In the genomic region with DNA sequence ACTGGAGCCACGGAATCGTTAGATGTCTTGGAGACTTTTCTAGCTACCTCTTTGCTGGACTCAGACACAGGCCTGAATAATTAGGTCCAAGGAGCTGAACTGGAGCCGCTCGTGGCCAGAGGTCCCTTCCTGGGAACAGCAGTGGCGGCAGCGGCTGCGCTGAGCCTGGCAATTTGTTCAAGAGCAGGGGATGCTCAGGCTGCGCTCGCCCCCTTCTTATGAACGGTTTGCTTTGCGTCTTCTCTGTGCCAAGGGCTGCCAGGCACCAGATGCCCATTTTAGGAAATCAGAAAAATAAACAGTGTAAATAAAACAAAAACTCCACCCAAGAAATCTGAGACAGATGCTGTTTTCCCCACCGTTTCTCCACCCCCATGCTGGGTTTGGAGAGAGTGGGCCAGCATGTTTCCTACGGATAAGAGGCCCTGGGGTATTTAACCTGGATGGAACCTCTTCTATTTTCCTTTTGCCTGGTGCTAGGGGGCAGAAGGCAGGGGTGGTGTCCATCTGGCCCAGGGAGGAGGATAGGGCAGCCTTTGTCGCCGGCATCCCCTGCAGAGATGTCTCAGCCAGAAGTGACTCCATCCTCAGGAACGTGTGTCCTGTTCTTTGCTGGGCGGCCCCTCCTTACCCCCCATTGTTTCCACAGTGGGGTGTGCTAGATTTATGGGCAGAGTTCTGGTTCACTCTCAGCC, we compare ENCODE assay signal across 12 cellular contexts.
DNase-seq lines count a peak whose midpoint lies in the region; ATAC-seq, FAIRE-seq and TF ChIP-seq lines count a peak whose summit lies in the region.
"Had no signal": no experiment of that assay in that cellular context is flagged by ENCODE, and none has a peak within 500 bp of the region (broad histone marks: within the 10 kb centered on the region; RNA-seq: fewer than 3 reads in every experiment).

No MANE protein-coding gene starts in this region.

- H3K79me1 ChIP-seq in neuronal stem cell (ENCODE audit: low read depth, low read length): no peaks in the 10 kb centered on the region

- no peak for FAIRE-seq in GM12891 (lab: Jason Lieb, UNC)

- H3K18ac ChIP-seq in neuronal stem cell (ENCODE audit: low read length): peak overlapping the region; percentile 97

- no peak for ATAC-seq in GM21576 (IDR thresholded peaks at IDR 0.05; ENCODE audit: unreplicated experiment)

- no peaks in the 10 kb centered on the region for H3K36me3 ChIP-seq in adipocyte (ENCODE audit: control insufficient read depth, insufficient read depth, low read length, severe bottlenecking)
- H3K36me3 ChIP-seq in neuronal stem cell (replicated peaks in 1 of 2; ENCODE audit: control insufficient read depth in 2 of 2, insufficient read depth in 2 of 2, low read length in 2 of 2): no peaks in the 10 kb centered on the region
- no peaks in the 10 kb centered on the region for H3K36me3 ChIP-seq in BE2C
- H3K36me3 ChIP-seq: cardiac muscle cell had no signal

- intact Hi-C loops in lower leg skin (cut with DNase I; ENCODE audit: low total_unique reads): no loop called here

- H3K9ac ChIP-seq in adipocyte (ENCODE audit: low read length) (peak overlapping the region; percentile 65), neuronal stem cell (ENCODE audit: low read depth, low read length, poor library complexity) (no peak overlapping the region)

- H3K4me1 ChIP-seq in adipocyte (ENCODE audit: control insufficient read depth, insufficient read depth, low read length) (peaks cover 31% of the 10 kb centered on the region), neuronal stem cell (ENCODE audit: control insufficient read depth in 2 of 2, insufficient read depth in 1 of 2, low read depth in 1 of 2, low read length in 2 of 2) (peaks cover 7 to 15% of the 10 kb centered on the region in 2 donors), BE2C (peaks cover 8% of the 10 kb centered on the region)

- H3K27me3 ChIP-seq in adipocyte (replicated peaks; ENCODE audit: control insufficient read depth, insufficient read depth, low read length): no peaks in the 10 kb centered on the region
- H3K27me3 ChIP-seq in neuronal stem cell (ENCODE audit: control insufficient read depth in 3 of 3, insufficient read depth in 3 of 3, low read depth in 1 of 3, low read length in 3 of 3): no peaks in the 10 kb centered on the region
- H3K27me3 ChIP-seq in BE2C: no peaks in the 10 kb centered on the region
- H3K27me3 ChIP-seq: cardiac muscle cell, stomach had no signal

- H4K91ac ChIP-seq in neuronal stem cell (ENCODE audit: low read depth, low read length, poor library complexity): no peak overlapping the region

- H3K14ac ChIP-seq in neuronal stem cell (ENCODE audit: low read length): no peak overlapping the region

- WGBS in neuronal stem cell (ENCODE audit: extremely low coverage in 2 of 2, insufficient read length in 2 of 2, insufficient replicate concordance in 1 of 2), 2 donors: no CpG with 5 or more reads among the region's 17 CpGs
- WGBS in lower leg skin, 2 donors: 67 to 71% methylated on average over 17 of the region's 17 CpGs

- TF ChIP-seq POLR2A in lower leg skin (IDR thresholded peaks at IDR 0.05): no peak
- no peak for TF ChIP-seq POLR2A in GM12891 (IDR thresholded peaks at IDR 0.05; ENCODE audit: low read depth, low read length)

- peak overlapping the region; percentile 73 for H2AK5ac ChIP-seq in neuronal stem cell (ENCODE audit: low read depth, low read length)

- no peak overlapping the region for H2BK5ac ChIP-seq in neuronal stem cell (ENCODE audit: low read length)

- peak; percentile 33 for DNase-seq in DMS79 (lab: John Stamatoyannopoulos, UW)
- peak; percentile 63 for DNase-seq in NCI-H1694 (lab: John Stamatoyannopoulos, UW)
- DNase-seq in adipocyte (ENCODE audit: low read depth): peak; percentile 55
- DNase-seq in neuronal stem cell (ENCODE audit: low spot score): no peak
- no peak for DNase-seq in lower leg skin (ENCODE audit: low spot score in 2 of 2)
- DNase-seq in GM12891 (ENCODE audit: insufficient read length, low spot score): no peak
- DNase-seq in BE2C: no peak
- DNase-seq: activated CD4-positive, alpha-beta T cell treated with anti-CD3 and anti-CD28 coated beads, Interleukin-2, amount 50 U/mL, for 1 hour; activated effector memory CD4-positive, alpha-beta T cell treated with anti-CD3 and anti-CD28 coated beads, Interleukin-2, amount 50 U/mL, for 16 hours had no signal

- TF ChIP-seq CTCF in lower leg skin (IDR thresholded peaks at IDR 0.05) (no peak), BE2C (IDR thresholded peaks at IDR 0.05; ENCODE audit: low read depth, low read length) (no peak)

- H3K23ac ChIP-seq in neuronal stem cell (ENCODE audit: low read depth, low read length, poor library complexity): no peak overlapping the region

- no peak overlapping the region for H3K4me2 ChIP-seq in neuronal stem cell (ENCODE audit: insufficient read depth, low read length, poor library complexity, severe bottlenecking)

- H3K4me3 ChIP-seq in adipocyte (ENCODE audit: low read length): no peak overlapping the region
- no peak overlapping the region for H3K4me3 ChIP-seq in neuronal stem cell (ENCODE audit: low read length in 2 of 2)
- no peak overlapping the region for H3K4me3 ChIP-seq in lower leg skin (ENCODE audit: low read depth, poor library complexity, severe bottlenecking)
- H3K4me3 ChIP-seq in BE2C (ENCODE audit: low read depth, low read length): no peak overlapping the region
- H3K4me3 ChIP-seq: cardiac muscle cell, stomach had no signal

- no peak overlapping the region for H3K27ac ChIP-seq in neuronal stem cell (replicated peaks; ENCODE audit: low read length)
- H3K27ac ChIP-seq: cardiac muscle cell had no signal

- no peak overlapping the region for H2BK15ac ChIP-seq in neuronal stem cell (ENCODE audit: low read length)

- peaks cover under 1% of the 10 kb centered on the region for H3K9me3 ChIP-seq in adipocyte (ENCODE audit: control insufficient read depth, low read length)
- peaks cover 0 to 4% of the 10 kb centered on the region in 2 donors for H3K9me3 ChIP-seq in neuronal stem cell (replicated peaks in 1 of 2; ENCODE audit: control insufficient read depth in 2 of 2, insufficient read depth in 1 of 2, low read depth in 1 of 2, low read length in 2 of 2)
- peaks cover 2% of the 10 kb centered on the region for H3K9me3 ChIP-seq in BE2C
- H3K9me3 ChIP-seq: stomach had no signal

- no peak overlapping the region for H2BK12ac ChIP-seq in neuronal stem cell (ENCODE audit: low read length)

- H2BK120ac ChIP-seq in neuronal stem cell (ENCODE audit: low read depth, low read length): no peak overlapping the region

- H3K4ac ChIP-seq in neuronal stem cell (ENCODE audit: low read length): no peak overlapping the region

- H4K8ac ChIP-seq in neuronal stem cell (ENCODE audit: low read depth, low read length): peak overlapping the region; percentile 95

- H2AFZ ChIP-seq in neuronal stem cell (ENCODE audit: low read length): no peak overlapping the region

TF ChIP-seq in GM12891, 5 proteins besides CTCF, POLR2A, EP300 and RAD21:
- TF ChIP-seq POU2F2 (IDR thresholded peaks at IDR 0.05; ENCODE audit: low read depth, low read length) (no peak), SPI1 (IDR thresholded peaks at IDR 0.05; ENCODE audit: low read depth, low read length) (no peak), PAX5 (IDR thresholded peaks at IDR 0.05; ENCODE audit: insufficient read depth, low read length, severe bottlenecking) (no peak), TAF1 (IDR thresholded peaks at IDR 0.05; ENCODE audit: low read depth, low read length) (no peak), POLR2AphosphoS5 (IDR thresholded peaks at IDR 0.05; ENCODE audit: low read depth, low read length) (no peak)

Comparison
In these comparisons a context has a peak if more than half of its experiments do, and no peak if none do; other contexts are left out.
1. DNase-seq: peak in DMS79 (single experiment), NCI-H1694 (single experiment) and adipocyte (single experiment); none in neuronal stem cell (single experiment), lower leg skin (0 of 2), GM12891 (single experiment) and BE2C (single experiment).